In genomic region chr19:55504981-55505380, GRCh38 we compare ENCODE assay signal across 10 cellular contexts. TPM values are rescaled to one million over a fixed set of nuclear protein-coding genes. Genes with fewer than 3 reads are reported as not detected.
"Had no signal": no experiment of that assay in that cellular context is flagged by ENCODE, and none has a peak within 500 bp of the region (broad histone marks: within the 10 kb centered on the region; RNA-seq: fewer than 3 reads in every experiment).

No MANE protein-coding gene starts in this region.

- H3K9me3 ChIP-seq: HAP-1 had no signal

- H3K4me3 ChIP-seq: GM23248, GM23338, HAP-1 had no signal

- ATAC-seq: GM23338, HCT116 had no signal

- H2AFZ ChIP-seq: GM23248, GM23338 had no signal

- H3K27ac ChIP-seq: GM23248 had no signal

- DNase-seq: GM23248, GOT3, H7, H9, HCEC 1CT, HFFc6 had no signal

- H3K9ac ChIP-seq: GM23248 had no signal

- H3K36me3 ChIP-seq: HAP-1 had no signal

- H3K4me2 ChIP-seq: GM23338 had no signal

- H3K4me1 ChIP-seq: HAP-1 had no signal

RNA-seq across cellular contexts. Expression of gene SBK2, which starts 32.0 kb away (rescaled TPM):
- total RNA-seq: GM23248, H4, HFFc6 had no signal

RNA-seq across cellular contexts. Expression of gene SBK3, which starts 40.4 kb away (rescaled TPM):
- total RNA-seq: GM23248, H4, HFFc6 had no signal
